Comparison of ENCODE assay signal across 1 cellular context in genomic region chr2:86549963-86550725, GRCh38.
A peak's percentile ranks its signal among the peaks of the same experiment; 100 is the strongest.
TF ChIP-seq lines count a peak whose summit lies in the region.

No MANE protein-coding gene starts in this region.

TF ChIP-seq in HepG2, 621 proteins besides CTCF, POLR2A, EP300 and RAD21:
- TF ChIP-seq ZNF839 (CRISPR knock-in tag; IDR thresholded peaks at IDR 0.05; ENCODE audit: borderline replicate concordance) (0 out of 2 replicates have a peak, but pooled peaks have one; percentile 40), ZBTB33 (CRISPR knock-in tag; IDR thresholded peaks at IDR 0.05) (peak; percentile 30; the same call in 1 of the 2 replicates), HNRNPK (IDR thresholded peaks at IDR 0.05; ENCODE audit: low read depth, low read length, poor library complexity, severe bottlenecking) (peak; percentile 94), ATF7-NPFF (CRISPR knock-in tag; IDR thresholded peaks at IDR 0.05; ENCODE audit: low read depth) (0 out of 2 replicates have a peak, but pooled peaks have one; percentile 2), PCBP1 (IDR thresholded peaks at IDR 0.05; ENCODE audit: borderline replicate concordance, low read depth, low read length) (0 out of 2 replicates have a peak, but pooled peaks have one; percentile 77)
TF ChIP-seq in HepG2: peak in this region for 5; not testable (repeated sequence) for 616.
